Comparison of ENCODE assay signal across 9 cellular contexts in genomic region chr3:55000546-55000945, GRCh38.
DNase-seq lines count a peak whose midpoint lies in the region; ATAC-seq and TF ChIP-seq lines count a peak whose summit lies in the region.
"Had no signal": no experiment of that assay in that cellular context is flagged by ENCODE, and none has a peak within 500 bp of the region (broad histone marks: within the 10 kb centered on the region; RNA-seq: fewer than 3 reads in every experiment).

No MANE protein-coding gene starts in this region.

- H3K36me3 Mint-ChIP-seq in T-helper 2 cell treated with Interferon-gamma antibody and Interleukin-4, amounts not matched to agents 5 μg/mL and 100 μg/mL, for 36 hours (ENCODE audit: low read depth), result no peaks in the 10 kb centered on the region

- no peaks in the 10 kb centered on the region for H3K4me1 Mint-ChIP-seq in T-helper 2 cell treated with Interferon-gamma antibody and Interleukin-4, amounts not matched to agents 5 μg/mL and 100 μg/mL, for 36 hours (ENCODE audit: low read depth)

- peaks cover 4% of the 10 kb centered on the region for H3K9me3 Mint-ChIP-seq in T-helper 2 cell treated with Interferon-gamma antibody and Interleukin-4, amounts not matched to agents 5 μg/mL and 100 μg/mL, for 36 hours

- no peaks in the 10 kb centered on the region for H3K9me3 ChIP-seq in left lung

- no peaks in the 10 kb centered on the region for H3K27me3 Mint-ChIP-seq in T-helper 2 cell treated with Interferon-gamma antibody and Interleukin-4, amounts not matched to agents 5 μg/mL and 100 μg/mL, for 36 hours (ENCODE audit: low read depth)

- H3K4me3 ChIP-seq in astrocyte of the cerebellum (ENCODE audit: low read depth, low read length), result no peak overlapping the region
- no peak overlapping the region for H3K4me3 ChIP-seq in left lung

- intact Hi-C loops in left lung (cut with DNase I), result no loop called here

- H3K27me3 ChIP-seq in left lung, result no peaks in the 10 kb centered on the region

- DNase-seq in COLO829 (ENCODE audit: low spot score) (peak; percentile 42), NCI-H146 treated with DMSO at 0.1 percent for 48 hours (lab: John Stamatoyannopoulos, UW; ENCODE audit: unreplicated experiment) (peak; percentile 8), astrocyte of the cerebellum (ENCODE audit: low read depth) (peak; percentile 81), left lung (peak in 1 of 2 donors; percentile 37)
- no peak for DNase-seq in NK-92 treated with Interleukin-12 subunit alpha and Interleukin-12 subunit beta, amount 100 ng/mL, for 24 hours (lab: John Stamatoyannopoulos, UW)
- no peak for DNase-seq in T-helper 2 cell treated with Interferon-gamma antibody and Interleukin-4, amounts not matched to agents 5 μg/mL and 100 μg/mL, for 36 hours (ENCODE audit: low spot score)
- DNase-seq: activated T-cell treated with anti-CD3 and anti-CD28 coated beads for 4 hours had no signal

- ATAC-seq in left lung (peak; percentile 77), GM21367 (IDR thresholded peaks at IDR 0.05; ENCODE audit: unreplicated experiment) (no peak), GM21786 (IDR thresholded peaks at IDR 0.05; ENCODE audit: unreplicated experiment) (no peak)

- TF ChIP-seq CTCF in astrocyte of the cerebellum (IDR thresholded peaks at IDR 0.05; ENCODE audit: low read depth, low read length, missing control alignments) (no peak), left lung (IDR thresholded peaks at IDR 0.05) (no peak)

- H3K36me3 ChIP-seq in left lung, result no peaks in the 10 kb centered on the region

- in situ Hi-C loops in astrocyte of the cerebellum (cut with HindIII; ENCODE audit: low sequenced_read_pairs), result no loop called here

- no peak overlapping the region for H3K27ac ChIP-seq in left lung

- H3K27ac Mint-ChIP-seq in T-helper 2 cell treated with Interferon-gamma antibody and Interleukin-4, amounts not matched to agents 5 μg/mL and 100 μg/mL, for 36 hours, result no peak overlapping the region

- H3K4me3 Mint-ChIP-seq in T-helper 2 cell treated with Interferon-gamma antibody and Interleukin-4, amounts not matched to agents 5 μg/mL and 100 μg/mL, for 36 hours, result no peak overlapping the region

- H3K4me1 ChIP-seq in left lung, result peaks cover 0 to 7% of the 10 kb centered on the region in 2 donors

Comparison
In these comparisons a context has a peak if more than half of its experiments do, and no peak if none do; other contexts are left out.
1. DNase-seq: peak in COLO829 (single experiment), NCI-H146 treated with DMSO at 0.1 percent for 48 hours (single experiment) and astrocyte of the cerebellum (single experiment); none in NK-92 treated with Interleukin-12 subunit alpha and Interleukin-12 subunit beta, amount 100 ng/mL, for 24 hours (single experiment) and T-helper 2 cell treated with Interferon-gamma antibody and Interleukin-4, amounts not matched to agents 5 μg/mL and 100 μg/mL, for 36 hours (single experiment).